In the genomic region with DNA sequence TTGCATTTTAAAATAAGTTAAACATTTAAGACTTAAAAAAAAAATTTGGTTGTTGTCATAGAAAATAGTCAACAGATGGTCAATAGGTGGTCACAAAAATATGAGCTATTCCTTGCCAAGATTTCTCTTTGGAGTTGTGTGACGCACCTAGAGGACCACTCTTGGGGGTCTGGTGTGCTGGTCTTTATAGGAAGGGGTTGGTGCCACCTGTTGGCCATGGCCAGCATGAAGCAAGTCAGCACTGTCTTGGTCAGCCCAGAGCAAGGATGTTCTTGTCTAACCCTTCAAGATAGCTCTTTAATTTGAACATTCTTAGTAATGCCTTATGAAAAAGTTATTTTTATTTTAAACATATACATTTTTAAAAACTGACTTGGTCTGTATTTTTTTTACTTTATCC, we compare ENCODE assay signal across 13 cellular contexts.
A peak's percentile ranks its signal among the peaks of the same experiment; 100 is the strongest.
DNase-seq lines count a peak whose midpoint lies in the region; ATAC-seq and TF ChIP-seq lines count a peak whose summit lies in the region.
"Had no signal": no experiment of that assay in that cellular context is flagged by ENCODE, and none has a peak within 500 bp of the region (broad histone marks: within the 10 kb centered on the region; RNA-seq: fewer than 3 reads in every experiment).

No MANE protein-coding gene starts in this region.

- TF ChIP-seq CTCF in C4-2B (conservative IDR thresholded peaks at IDR 0.05) (peak; percentile 49), hepatocyte (IDR thresholded peaks at IDR 0.05; ENCODE audit: poor library complexity) (peak; percentile 40)

- CTCF ChIA-PET in naive thymus-derived CD4-positive, alpha-beta T cell (lab: Charles Lee): no interaction called here

- no peak overlapping the region for H3K27ac Mint-ChIP-seq in naive thymus-derived CD4-positive, alpha-beta T cell
- H3K27ac Mint-ChIP-seq: activated naive CD8-positive, alpha-beta T cell treated with anti-CD3 and anti-CD28 coated beads, Interleukin-2, amount 50 U/mL, for 24 hours; immature natural killer cell had no signal

- no peak overlapping the region for H3K4me3 Mint-ChIP-seq in naive thymus-derived CD4-positive, alpha-beta T cell
- H3K4me3 Mint-ChIP-seq: activated naive CD8-positive, alpha-beta T cell treated with anti-CD3 and anti-CD28 coated beads, Interleukin-2, amount 50 U/mL, for 24 hours; immature natural killer cell had no signal

- H3K4me1 Mint-ChIP-seq in naive thymus-derived CD4-positive, alpha-beta T cell: no peaks in the 10 kb centered on the region
- H3K4me1 Mint-ChIP-seq: activated naive CD8-positive, alpha-beta T cell treated with anti-CD3 and anti-CD28 coated beads, Interleukin-2, amount 50 U/mL, for 24 hours; immature natural killer cell had no signal

- H3K27me3 Mint-ChIP-seq in naive thymus-derived CD4-positive, alpha-beta T cell: no peaks in the 10 kb centered on the region
- H3K27me3 Mint-ChIP-seq: activated naive CD8-positive, alpha-beta T cell treated with anti-CD3 and anti-CD28 coated beads, Interleukin-2, amount 50 U/mL, for 24 hours had no signal

- H3K27ac ChIP-seq in C4-2B: no peak overlapping the region
- no peak overlapping the region for H3K27ac ChIP-seq in hepatocyte
- H3K27ac ChIP-seq in naive thymus-derived CD4-positive, alpha-beta T cell (ENCODE audit: low read depth, low read length): no peak overlapping the region
- H3K27ac ChIP-seq: thoracic aorta had no signal

- peak; percentile 3 for DNase-seq in NCI-H446 treated with DMSO at 0.1 percent for 48 hours (lab: John Stamatoyannopoulos, UW)
- peak; percentile 29 for DNase-seq in hepatocyte (ENCODE audit: low spot score)
- DNase-seq in sciatic nerve (ENCODE audit: low spot score): no peak
- no peak for DNase-seq in naive thymus-derived CD4-positive, alpha-beta T cell
- no peak for DNase-seq in pons (ENCODE audit: low spot score)
- DNase-seq: activated CD4-positive, alpha-beta T cell treated with anti-CD3 and anti-CD28 coated beads, Interleukin-2, amount 50 U/mL, for 4 hours; activated naive CD8-positive, alpha-beta T cell treated with anti-CD3 and anti-CD28 coated beads, Interleukin-2, amount 50 U/mL, for 24 hours; immature natural killer cell; RPMI8226 had no signal

- no peaks in the 10 kb centered on the region for H3K9me2 ChIP-seq in hepatocyte (replicated peaks; ENCODE audit: insufficient read depth)

- POLR2A ChIA-PET in naive thymus-derived CD4-positive, alpha-beta T cell (lab: Charles Lee): interaction anchor here (0.6 kb wide), 1 partner anchor 9 kb away, joined by 3 read pairs; no protein-coding TSS in a partner anchor

- intact Hi-C loops in sciatic nerve (cut with DNase I): no loop called here
- intact Hi-C loops in naive thymus-derived CD4-positive, alpha-beta T cell (cut with micrococcal nuclease): no loop called here

- H3K4me3 ChIP-seq in hepatocyte: no peak overlapping the region
- no peak overlapping the region for H3K4me3 ChIP-seq in naive thymus-derived CD4-positive, alpha-beta T cell (ENCODE audit: low read length)
- H3K4me3 ChIP-seq: thoracic aorta had no signal

- no peaks in the 10 kb centered on the region for H3K79me2 ChIP-seq in hepatocyte

- H3K36me3 ChIP-seq in hepatocyte (replicated peaks; ENCODE audit: insufficient read depth, low read depth): no peaks in the 10 kb centered on the region
- H3K36me3 ChIP-seq in naive thymus-derived CD4-positive, alpha-beta T cell (ENCODE audit: control insufficient read depth in 2 of 3, insufficient read depth in 3 of 3, low read length in 3 of 3): no peaks in the 10 kb centered on the region
- H3K36me3 ChIP-seq: thoracic aorta had no signal

- no peaks in the 10 kb centered on the region for H3K27me3 ChIP-seq in hepatocyte
- no peaks in the 10 kb centered on the region for H3K27me3 ChIP-seq in naive thymus-derived CD4-positive, alpha-beta T cell (ENCODE audit: control insufficient read depth in 2 of 2, insufficient read depth in 2 of 2, low read length in 2 of 2)

- no peaks in the 10 kb centered on the region for H3K36me3 Mint-ChIP-seq in naive thymus-derived CD4-positive, alpha-beta T cell
- H3K36me3 Mint-ChIP-seq: immature natural killer cell had no signal

- H3K4me1 ChIP-seq in hepatocyte (ENCODE audit: insufficient read depth): no peaks in the 10 kb centered on the region
- H3K4me1 ChIP-seq in naive thymus-derived CD4-positive, alpha-beta T cell (ENCODE audit: control insufficient read depth in 2 of 2, insufficient read depth in 2 of 2, low read length in 2 of 2): no peaks in the 10 kb centered on the region

- no peaks in the 10 kb centered on the region for H3K9me3 ChIP-seq in hepatocyte (ENCODE audit: low read depth)
- no peaks in the 10 kb centered on the region for H3K9me3 ChIP-seq in naive thymus-derived CD4-positive, alpha-beta T cell (ENCODE audit: control insufficient read depth in 2 of 3, low read length in 3 of 3)
- H3K9me3 ChIP-seq: thoracic aorta had no signal

- WGBS in hepatocyte (ENCODE audit: low lambda C conversion rate, missing lambda C conversion rate): 54% methylated on average over 1 of the region's 1 CpG

- H3K4me2 ChIP-seq in hepatocyte: no peak overlapping the region

- H4K20me1 ChIP-seq in hepatocyte (ENCODE audit: insufficient read depth, poor library complexity, severe bottlenecking): no peaks in the 10 kb centered on the region

- ATAC-seq in GM21576 (IDR thresholded peaks at IDR 0.05; ENCODE audit: unreplicated experiment) (peak; percentile 49), HG03571 (IDR thresholded peaks at IDR 0.05; ENCODE audit: unreplicated experiment) (no peak), sciatic nerve (no peak)
- no peak for ATAC-seq in naive thymus-derived CD4-positive, alpha-beta T cell
- ATAC-seq: activated naive CD8-positive, alpha-beta T cell treated with anti-CD3 and anti-CD28 coated beads, Interleukin-2, amount 50 U/mL, for 24 hours had no signal

- H2AFZ ChIP-seq in hepatocyte: no peak overlapping the region

- peaks cover 0 to 13% (median 5%) of the 10 kb centered on the region in 11 donors for H3K9me3 Mint-ChIP-seq in naive thymus-derived CD4-positive, alpha-beta T cell

Comparison
In these comparisons a context has a peak if more than half of its experiments do, and no peak if none do; other contexts are left out.
1. DNase-seq: peak in NCI-H446 treated with DMSO at 0.1 percent for 48 hours (single experiment) and hepatocyte (single experiment); none in sciatic nerve (single experiment), naive thymus-derived CD4-positive, alpha-beta T cell (0 of 9) and pons (single experiment).